ENCODE assay signal across 9 cellular contexts in the genomic region with DNA sequence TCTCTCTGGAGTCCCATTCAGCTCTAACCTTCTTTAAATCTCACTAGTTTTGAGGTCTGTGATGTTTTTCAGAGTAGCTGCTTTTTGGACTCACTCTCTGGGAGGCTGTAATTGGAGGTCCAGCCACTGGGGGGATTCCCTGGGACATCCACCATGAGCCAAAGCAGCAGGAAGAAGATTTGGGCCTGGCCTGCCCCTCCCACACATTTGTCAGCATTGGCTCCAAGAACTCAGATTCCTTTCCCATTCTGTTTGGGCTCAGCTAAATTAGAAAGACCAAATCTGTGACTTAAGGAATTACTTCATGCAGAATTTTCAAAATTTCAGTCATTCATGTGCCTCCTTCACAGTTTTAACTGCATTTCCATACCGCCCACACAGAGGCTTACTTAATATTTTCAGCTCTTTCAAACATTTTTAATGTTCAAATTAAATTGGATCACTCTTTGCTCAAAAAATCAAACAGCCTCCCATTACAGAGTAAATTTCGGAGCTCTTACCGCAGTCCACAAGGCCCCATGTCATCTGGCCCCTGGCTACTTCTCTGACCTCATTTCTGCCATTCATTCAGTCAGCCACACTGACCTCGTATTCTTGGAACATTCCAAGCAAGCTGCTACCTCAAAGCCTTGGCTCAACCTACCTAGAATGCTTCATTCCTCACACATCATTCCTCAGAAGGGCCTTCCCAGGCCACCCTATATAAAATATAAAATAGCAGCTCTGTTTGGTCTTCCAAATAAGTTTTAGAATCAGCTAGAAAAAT. TPM values are rescaled to one million over a fixed set of nuclear protein-coding genes. Genes with fewer than 3 reads are reported as not detected.
DNase-seq lines count a peak whose midpoint lies in the region; ATAC-seq, FAIRE-seq and TF ChIP-seq lines count a peak whose summit lies in the region.
"Had no signal": no experiment of that assay in that cellular context is flagged by ENCODE, and none has a peak within 500 bp of the region (broad histone marks: within the 10 kb centered on the region; RNA-seq: fewer than 3 reads in every experiment).

No MANE protein-coding gene starts in this region.

- no peak overlapping the region for H4K91ac ChIP-seq in H1 (replicated peaks; ENCODE audit: insufficient read length, low read length)

- CTCF ChIA-PET in H1 (lab: Charles Lee; ENCODE audit: partially characterized antibody), result interaction anchor here (0.6 to 13.7 kb wide), 43 partner anchors 9 to 298 kb away, joined by 3 to 312 read pairs (median 5); a partner anchor contains a TSS

- 83% methylated on average over 4 of the region's 4 CpGs; no CpG with 5 or more reads in 1 of the 2 experiments for WGBS in H1 (ENCODE audit: extremely low coverage in 1 of 2, insufficient coverage in 1 of 2, insufficient read length in 1 of 2, insufficient replicate concordance in 2 of 2, low coverage in 1 of 2, low lambda C conversion rate in 2 of 2, missing lambda C conversion rate in 1 of 2), 2 experiments

- no peaks in the 10 kb centered on the region; the same call in 1 of the 2 replicates for H3K23me2 ChIP-seq in H1 (ENCODE audit: low read depth, low read length)

- no peaks in the 10 kb centered on the region for H3K36me3 Mint-ChIP-seq in nephron (ENCODE audit: low read depth)

- no peak overlapping the region for H4K5ac ChIP-seq in H1 (ENCODE audit: insufficient read length, low read depth, low read length)

- H4K8ac ChIP-seq in H1 (ENCODE audit: extremely low read depth, insufficient read depth, low read length), result no peak overlapping the region

- 0 out of 2 replicates have a peak overlapping the region, but pooled peaks have one; percentile 9 for H3K18ac ChIP-seq in H1 (ENCODE audit: extremely low read depth, low read length)

- no peaks in the 10 kb centered on the region for H3K27me3 ChIP-seq in H1 (replicated peaks in 1 of 4; ENCODE audit: control insufficient read depth in 3 of 4, extremely low read depth in 1 of 4, insufficient read depth in 3 of 4, low read length in 3 of 4)

- peaks cover 0 to 21% (median 5%) of the 10 kb centered on the region in 4 experiments; a peak in 3 of 7 replicates for H3K4me1 ChIP-seq in H1 (replicated peaks in 1 of 4; ENCODE audit: control insufficient read depth in 3 of 4, insufficient read depth in 4 of 4, low read length in 3 of 4)

- no peak overlapping the region for H2AFZ ChIP-seq in H1 (ENCODE audit: low read length)

- DNase-seq in Daoy (ENCODE audit: low read depth) (peak; percentile 76), NCI-H226 (peak; percentile 76), H1 (ENCODE audit: low read depth in 1 of 2, low spot score in 2 of 2) (peak; percentile 43 to 70), SIG-M5 (lab: John Stamatoyannopoulos, UW) (no peak), foreskin melanocyte (no peak)

- peaks cover 6% of the 10 kb centered on the region for H3K4me1 Mint-ChIP-seq in nephron

- H3K27me3 Mint-ChIP-seq in nephron (ENCODE audit: low read depth), result no peaks in the 10 kb centered on the region
- H3K27me3 Mint-ChIP-seq: dendritic cell treated with granulocyte-macrophage colony-stimulating factor and Interleukin-4, amounts not matched to agents 40 ng/mL and 50 ng/mL, for 4 days had no signal

- no peak overlapping the region for H2BK12ac ChIP-seq in H1 (ENCODE audit: low read depth, low read length)

- H3K9me3 Mint-ChIP-seq in nephron, result no peaks in the 10 kb centered on the region
- H3K9me3 Mint-ChIP-seq: dendritic cell treated with granulocyte-macrophage colony-stimulating factor and Interleukin-4, amounts not matched to agents 40 ng/mL and 50 ng/mL, for 4 days had no signal

- no peaks in the 10 kb centered on the region for H4K20me1 ChIP-seq in H1 (replicated peaks in 1 of 2; ENCODE audit: control insufficient read depth in 1 of 2, insufficient read depth in 2 of 2, low read length in 2 of 2)

- H3K79me2 ChIP-seq in H1 (ENCODE audit: control insufficient read depth in 1 of 2, insufficient read depth in 2 of 2, low read length in 2 of 2), result no peaks in the 10 kb centered on the region

- POLR2A ChIA-PET in H1 (lab: Charles Lee; ENCODE audit: partially characterized antibody), result interaction anchor here (0.8 to 2.4 kb wide), 12 partner anchors 9 to 151 kb away, joined by 3 to 10 read pairs (median 4); no protein-coding TSS in a partner anchor

- H3K4me2 ChIP-seq in H1 (ENCODE audit: insufficient read depth in 1 of 2, low read depth in 2 of 2, low read length in 2 of 2), result no peak overlapping the region

- H3K14ac ChIP-seq in H1 (ENCODE audit: insufficient read length), result no peak overlapping the region

- H3K4me3 Mint-ChIP-seq in nephron, result no peak overlapping the region
- H3K4me3 Mint-ChIP-seq: dendritic cell treated with granulocyte-macrophage colony-stimulating factor and Interleukin-4, amounts not matched to agents 40 ng/mL and 50 ng/mL, for 4 days had no signal

- TF ChIP-seq POLR2A in H1 (IDR thresholded peaks at IDR 0.05; ENCODE audit: control extremely low read depth in 1 of 2, low read depth in 2 of 2, low read length in 2 of 2), result no peak

- no peak overlapping the region for H3K4me3 ChIP-seq in H1 (ENCODE audit: extremely low read depth in 1 of 4, insufficient read depth in 2 of 4, low read depth in 3 of 4, low read length in 4 of 4)

- ATAC-seq in HG03025 (IDR thresholded peaks at IDR 0.05; ENCODE audit: low FRiP score, unreplicated experiment), result no peak
- no peak for ATAC-seq in GM19035 (IDR thresholded peaks at IDR 0.05; ENCODE audit: unreplicated experiment)

- TF ChIP-seq EP300 in H1 (IDR thresholded peaks at IDR 0.05; ENCODE audit: borderline replicate concordance in 1 of 2, low read depth in 2 of 2, low read length in 2 of 2), result no peak

- peak overlapping the region in 1 of 3 experiments; percentile 29 for H3K27ac Mint-ChIP-seq in nephron
- H3K27ac Mint-ChIP-seq: dendritic cell treated with granulocyte-macrophage colony-stimulating factor and Interleukin-4, amounts not matched to agents 40 ng/mL and 50 ng/mL, for 4 days had no signal

- H2BK5ac ChIP-seq in H1 (ENCODE audit: low read depth, low read length), result 0 out of 2 replicates have a peak overlapping the region, but pooled peaks have one; percentile 19

- H3K36me3 ChIP-seq in H1 (ENCODE audit: control insufficient read depth in 2 of 4, insufficient read depth in 4 of 4, low read length in 3 of 4), result no peaks in the 10 kb centered on the region

- no peak overlapping the region for H2BK15ac ChIP-seq in H1 (ENCODE audit: low read length)

- H3K9me3 ChIP-seq in H1 (ENCODE audit: insufficient read depth in 2 of 2, low read depth in 1 of 2, low read length in 1 of 2), result no peaks in the 10 kb centered on the region

- TF ChIP-seq RAD21 in H1 (IDR thresholded peaks at IDR 0.05 in 1 of 2, conservative IDR thresholded peaks at IDR 0.05 in 1 of 2; ENCODE audit: low read depth in 2 of 2, low read length in 2 of 2), result peak; percentile 46 to 68

- no peak overlapping the region for H3K9ac ChIP-seq in H1 (replicated peaks in 1 of 4; ENCODE audit: extremely low read depth in 1 of 4, low read depth in 3 of 4, low read length in 3 of 4)

- FAIRE-seq in H1 (lab: Jason Lieb, UNC), result peak; percentile 88

- H2BK20ac ChIP-seq in H1 (ENCODE audit: low read length), result no peak overlapping the region

- no peak overlapping the region for H3K27ac ChIP-seq in H1 (ENCODE audit: low read depth, low read length)

- no peak overlapping the region for H2AK5ac ChIP-seq in H1 (ENCODE audit: low read depth, low read length)

- H2BK120ac ChIP-seq in H1 (replicated peaks; ENCODE audit: low read depth, low read length), result peak overlapping the region; percentile 44

- no peak overlapping the region for H3K23ac ChIP-seq in H1 (ENCODE audit: insufficient read length)

- no peak overlapping the region for H3K4ac ChIP-seq in H1 (replicated peaks; ENCODE audit: insufficient read length, low read depth, low read length)

- no peak overlapping the region for H3K56ac ChIP-seq in H1 (replicated peaks; ENCODE audit: insufficient read length, low read depth, low read length)

- no peaks in the 10 kb centered on the region for H3K79me1 ChIP-seq in H1 (ENCODE audit: low read depth, low read length)

- TF ChIP-seq CTCF in H1 (IDR thresholded peaks at IDR 0.05; ENCODE audit: control extremely low read depth in 1 of 3, insufficient read depth in 1 of 3, low read depth in 1 of 3, low read length in 3 of 3) (peak; percentile 55 to 75 (median 64)), nephron (IDR thresholded peaks at IDR 0.05; ENCODE audit: unreplicated experiment in 3 of 3) (peak; percentile 10 to 29 (median 16))

TF ChIP-seq in H1, 55 proteins besides CTCF, POLR2A, EP300 and RAD21:
- TF ChIP-seq, protein P1, sequence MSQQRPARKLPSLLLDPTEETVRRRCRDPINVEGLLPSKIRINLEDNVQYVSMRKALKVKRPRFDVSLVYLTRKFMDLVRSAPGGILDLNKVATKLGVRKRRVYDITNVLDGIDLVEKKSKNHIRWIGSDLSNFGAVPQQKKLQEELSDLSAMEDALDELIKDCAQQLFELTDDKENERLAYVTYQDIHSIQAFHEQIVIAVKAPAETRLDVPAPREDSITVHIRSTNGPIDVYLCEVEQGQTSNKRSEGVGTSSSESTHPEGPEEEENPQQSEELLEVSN (IDR thresholded peaks at IDR 0.05), result no peak
- peak; percentile 32; the same call in 1 of the 2 replicates for TF ChIP-seq YY1 (IDR thresholded peaks at IDR 0.05; ENCODE audit: low read depth, low read length)
- no peak for TF ChIP-seq PHF8 (conservative IDR thresholded peaks at IDR 0.05; ENCODE audit: low read depth, low read length)
- no peak for TF ChIP-seq CTBP2 (IDR thresholded peaks at IDR 0.05; ENCODE audit: borderline replicate concordance, insufficient read depth, insufficient read length, low read length)
- TF ChIP-seq SP4 (IDR thresholded peaks at IDR 0.05; ENCODE audit: low read length), result no peak

RNA-seq across cellular contexts. Expression of a gene that starts 54.5 kb away (rescaled TPM):
- total RNA-seq in Daoy (2014; rRNA removed; shearing (Covaris generic)), result 52.0 and 58.0 TPM in 2 replicates
- 220 and 234 TPM in 2 replicates for total RNA-seq in H1 (2021; fragmentation: NEBNext Ultra II Directional; extraction: Animal tissue kit (Norgen Biotek cat#: 25700))
- polyA plus RNA-seq in H1 (2011; rRNA removed), result 48.5 and 72.3 TPM in 2 replicates
- polyA plus RNA-seq in H1 (2011; cell fraction: cytosol; rRNA removed), result 100 TPM
- 27.8 TPM for polyA plus RNA-seq in H1 (2011; cell fraction: nucleus; rRNA removed)
- 94.8 to 171 TPM (median 113 TPM) in 4 replicates for polyA plus RNA-seq in H1 (2012, experiment 1 of 2)
- polyA plus RNA-seq in H1 (2012, experiment 2 of 2), result 51.6 TPM
- polyA plus RNA-seq in H1 (2013, experiment 1 of 2), result 142 TPM
- 146 TPM for polyA plus RNA-seq in H1 (2013, experiment 2 of 2)
- polyA minus RNA-seq in H1 (2011; rRNA and poly(A)+ RNA removed), result 46.3 and 83.7 TPM in 2 replicates
- 105 TPM for polyA minus RNA-seq in H1 (2011; cell fraction: cytosol; rRNA and poly(A)+ RNA removed)
- 85.4 TPM for polyA minus RNA-seq in H1 (2011; cell fraction: nucleus; rRNA and poly(A)+ RNA removed)

Comparison
In these comparisons a context has a peak if more than half of its experiments do, and no peak if none do; other contexts are left out.
1. DNase-seq: peak in Daoy (single experiment), NCI-H226 (single experiment) and H1 (2 of 2); none in SIG-M5 (single experiment) and foreskin melanocyte (single experiment).